Comparison of ENCODE assay signal across 17 cellular contexts in genomic region chr16:88478889-88479794, GRCh38. TPM values are rescaled to one million over a fixed set of nuclear protein-coding genes. Genes with fewer than 3 reads are reported as not detected.
DNase-seq lines count a peak whose midpoint lies in the region; ATAC-seq, FAIRE-seq and TF ChIP-seq lines count a peak whose summit lies in the region.
"Had no signal": no experiment of that assay in that cellular context is flagged by ENCODE, and none has a peak within 500 bp of the region (broad histone marks: within the 10 kb centered on the region; RNA-seq: fewer than 3 reads in every experiment).

No MANE protein-coding gene starts in this region.

- H3K9me3 ChIP-seq in KOPT-K1 (ENCODE audit: insufficient read depth, low read length, poor library complexity, severe bottlenecking) (no peaks in the 10 kb centered on the region), heart left ventricle (no peaks in the 10 kb centered on the region)
- H3K9me3 ChIP-seq: BE2C, esophagus muscularis mucosa had no signal

- TF ChIP-seq CTCF in heart left ventricle (IDR thresholded peaks at IDR 0.05) (peak in 1 of 12 donors; percentile 9), progenitor cell of endocrine pancreas (IDR thresholded peaks at IDR 0.05; ENCODE audit: unreplicated experiment) (no peak)

- in situ Hi-C loops in G401 (cut with HindIII; ENCODE audit: low sequenced_read_pairs) = no loop called here

- TF ChIP-seq POLR2A in heart left ventricle (IDR thresholded peaks at IDR 0.05) = no peak
- TF ChIP-seq POLR2A in GM12892 (IDR thresholded peaks at IDR 0.05; ENCODE audit: low read depth, low read length) = no peak

- ATAC-seq in heart left ventricle = peak; percentile 49 to 73 (median 58)

- DNase-seq in G401 (ENCODE audit: low spot score) (peak; percentile 10), heart left ventricle (peak in 3 of 5 donors; percentile 46 to 57 (median 48)), progenitor cell of endocrine pancreas (ENCODE audit: low spot score, unreplicated experiment) (no peak), GM12892 (ENCODE audit: insufficient read length) (no peak), H7 (no peak), nucleus accumbens (lab: John Stamatoyannopoulos, UW) (no peak)
- no peak for DNase-seq in stimulated activated CD4-positive, alpha-beta T cell treated with anti-CD3 and anti-CD28 coated beads, Interleukin-12 subunit alpha, Interleukin-12 subunit beta, amount 100 ng/mL, for 4 hours
- DNase-seq: activated T-cell treated with anti-CD3 and anti-CD28 coated beads, Interleukin-2, amount 50 U/mL, for 1 hour; BE2C; HCEC 1CT; MM.1S; NCI-H187 treated with DMSO at 0.1 percent for 48 hours; PC-9; trophoblast cell had no signal

- H3K27me3 Mint-ChIP-seq in progenitor cell of endocrine pancreas = no peaks in the 10 kb centered on the region
- H3K27me3 Mint-ChIP-seq: activated naive CD8-positive, alpha-beta T cell had no signal

- no peak for FAIRE-seq in GM12892 (lab: Jason Lieb, UNC)

- intact Hi-C loops in heart left ventricle (cut with DNase I) = no loop called here

- peaks cover 0 to 38% (median 3%) of the 10 kb centered on the region in 12 donors for H3K4me1 ChIP-seq in heart left ventricle

- peaks cover 6% of the 10 kb centered on the region for H3K36me3 Mint-ChIP-seq in progenitor cell of endocrine pancreas (ENCODE audit: insufficient read depth)
- H3K36me3 Mint-ChIP-seq: activated naive CD8-positive, alpha-beta T cell had no signal

- H3K27ac ChIP-seq in KOPT-K1 (ENCODE audit: low read depth, low read length, poor library complexity, severe bottlenecking) = peak overlapping the region; percentile 37
- peak overlapping the region in 5 of 12 donors; percentile 29 to 64 (median 44) for H3K27ac ChIP-seq in heart left ventricle
- H3K27ac ChIP-seq: esophagus muscularis mucosa, PC-9 had no signal

- peaks cover 49% of the 10 kb centered on the region for H3K4me1 Mint-ChIP-seq in progenitor cell of endocrine pancreas (ENCODE audit: low read depth)

- H3K27ac Mint-ChIP-seq in progenitor cell of endocrine pancreas = peak overlapping the region; percentile 88
- H3K27ac Mint-ChIP-seq: activated naive CD8-positive, alpha-beta T cell had no signal

- H3K36me3 ChIP-seq in KOPT-K1 (ENCODE audit: insufficient read depth, low read length) (no peaks in the 10 kb centered on the region), heart left ventricle (no peaks in the 10 kb centered on the region), H7 (replicated peaks; ENCODE audit: control insufficient read depth, insufficient read depth, low read length) (no peaks in the 10 kb centered on the region)
- H3K36me3 ChIP-seq: BE2C, esophagus muscularis mucosa had no signal

- no peak overlapping the region for H3K4me3 ChIP-seq in heart left ventricle
- no peak overlapping the region for H3K4me3 ChIP-seq in H7 (ENCODE audit: insufficient read depth, low read depth, low read length)
- H3K4me3 ChIP-seq: esophagus muscularis mucosa, PC-9 had no signal

- H3K27me3 ChIP-seq in heart left ventricle = no peaks in the 10 kb centered on the region
- no peaks in the 10 kb centered on the region for H3K27me3 ChIP-seq in H7 (ENCODE audit: control insufficient read depth, insufficient read depth, low read length)
- H3K27me3 ChIP-seq: BE2C had no signal

- WGBS in heart left ventricle, 4 donors = 66 to 77% (median 71%) methylated on average over 30 to 39 of the region's 39 CpGs

- H3K9me3 Mint-ChIP-seq in progenitor cell of endocrine pancreas (ENCODE audit: low read depth) = no peaks in the 10 kb centered on the region

- H3K4me3 Mint-ChIP-seq in progenitor cell of endocrine pancreas (ENCODE audit: low read depth) = no peak overlapping the region

RNA-seq across cellular contexts. Expression of gene ZFPM1, which starts 26.1 kb away (rescaled TPM):
- total RNA-seq in G401 (2014; rRNA removed; shearing (Covaris generic)) = 0.55 and 1.2 TPM in 2 replicates
- total RNA-seq in heart left ventricle (1 to 10 TPM; 1.3 to 6.1 (median 4.1) TPM), progenitor cell of endocrine pancreas (88.5 and 90.6 TPM in 2 replicates)
- 1 to 10 TPM; 1.6 to 6.3 TPM for polyA plus RNA-seq in heart left ventricle
- 0.25 TPM for polyA plus RNA-seq in GM12892 (2012; ENCODE audit: missing spikeins)
- total RNA-seq in H7 (2014; rRNA removed; shearing (Covaris generic)) = 1.1 and 1.7 TPM in 2 replicates

Comparison
In these comparisons a context has a peak if more than half of its experiments do, and no peak if none do; other contexts are left out.
1. DNase-seq: peak in G401 (single experiment) and heart left ventricle (3 of 5); none in progenitor cell of endocrine pancreas (single experiment), GM12892 (single experiment), H7 (single experiment), stimulated activated CD4-positive, alpha-beta T cell treated with anti-CD3 and anti-CD28 coated beads, Interleukin-12 subunit alpha, Interleukin-12 subunit beta, amount 100 ng/mL, for 4 hours (single experiment) and nucleus accumbens (0 of 56).
2. RNA of gene ZFPM1, which starts 26.1 kb away (total RNA-seq): 88.5 to 90.6 TPM in progenitor cell of endocrine pancreas; 1.3 to 6.1 TPM in heart left ventricle, 0.55 to 1.2 TPM in G401 and 1.1 to 1.7 TPM in H7; every median in the first group is over 10 times any median in the second.